2 cellular contexts compared by ENCODE assay signal in the genomic region with DNA sequence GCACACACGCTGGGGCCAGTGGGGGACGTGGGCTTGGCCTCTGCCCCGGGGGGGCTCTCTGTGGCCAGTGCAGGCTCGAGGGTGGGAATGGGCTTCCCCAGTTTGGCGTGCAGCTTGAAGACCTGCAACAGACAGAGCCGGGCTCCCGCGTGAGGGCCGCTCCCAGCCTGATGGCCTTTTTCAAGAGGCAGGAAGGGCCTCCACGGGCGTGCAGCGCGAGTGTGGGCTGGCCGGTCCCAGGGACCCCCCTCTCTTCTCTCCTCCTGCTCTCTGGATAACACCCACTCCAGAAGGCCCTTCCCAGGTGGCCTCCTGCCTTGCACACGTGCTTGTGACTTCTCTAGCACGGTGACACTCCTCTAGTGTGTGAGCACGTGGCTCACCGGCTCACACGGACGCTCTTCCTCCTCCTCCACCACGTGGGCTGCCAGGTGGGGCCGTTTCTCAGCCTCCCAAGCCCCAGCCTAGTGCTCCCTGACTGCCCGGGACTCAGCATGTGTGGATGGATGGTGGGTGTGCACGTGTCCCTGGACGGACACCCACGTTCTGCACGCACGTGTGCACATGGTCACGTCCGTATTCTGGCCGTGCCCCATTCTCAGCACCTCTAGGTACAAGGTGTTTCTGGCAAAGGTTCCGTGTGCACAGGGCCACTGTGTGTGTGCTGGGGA.
TF ChIP-seq lines count a peak whose summit lies in the region.

No MANE protein-coding gene starts in this region.

TF ChIP-seq in Ishikawa, 13 proteins besides CTCF, POLR2A, EP300 and RAD21:
- TF ChIP-seq, protein P1, sequence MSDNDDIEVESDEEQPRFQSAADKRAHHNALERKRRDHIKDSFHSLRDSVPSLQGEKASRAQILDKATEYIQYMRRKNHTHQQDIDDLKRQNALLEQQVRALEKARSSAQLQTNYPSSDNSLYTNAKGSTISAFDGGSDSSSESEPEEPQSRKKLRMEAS (IDR thresholded peaks at IDR 0.05): peak; percentile 29; the same call in 1 of the 2 replicates
- no peak for TF ChIP-seq NFIC (IDR thresholded peaks at IDR 0.05)

TF ChIP-seq in H1, 55 proteins besides CTCF, POLR2A, EP300 and RAD21:
- TF ChIP-seq GTF2F1 (IDR thresholded peaks at IDR 0.05; ENCODE audit: borderline replicate concordance, low read depth, low read length) (no peak), MAFK (IDR thresholded peaks at IDR 0.05; ENCODE audit: low read depth, low read length) (no peak), TBP (IDR thresholded peaks at IDR 0.05; ENCODE audit: low read depth, low read length) (no peak), BCL11A (IDR thresholded peaks at IDR 0.05; ENCODE audit: low read depth in 2 of 2, low read length in 2 of 2) (no peak), FOSL1 (IDR thresholded peaks at IDR 0.05; ENCODE audit: insufficient read depth, low read depth, low read length) (no peak), CHD2 (IDR thresholded peaks at IDR 0.05; ENCODE audit: low read length) (no peak), CEBPB (IDR thresholded peaks at IDR 0.05; ENCODE audit: low read depth, low read length) (no peak), TCF12 (IDR thresholded peaks at IDR 0.05; ENCODE audit: low read depth, low read length) (no peak), RBBP5 (IDR thresholded peaks at IDR 0.05; ENCODE audit: borderline replicate concordance, low read depth, low read length) (no peak), KDM1A (IDR thresholded peaks at IDR 0.05; ENCODE audit: borderline replicate concordance, low read length) (no peak)
- TF ChIP-seq, protein P2, sequence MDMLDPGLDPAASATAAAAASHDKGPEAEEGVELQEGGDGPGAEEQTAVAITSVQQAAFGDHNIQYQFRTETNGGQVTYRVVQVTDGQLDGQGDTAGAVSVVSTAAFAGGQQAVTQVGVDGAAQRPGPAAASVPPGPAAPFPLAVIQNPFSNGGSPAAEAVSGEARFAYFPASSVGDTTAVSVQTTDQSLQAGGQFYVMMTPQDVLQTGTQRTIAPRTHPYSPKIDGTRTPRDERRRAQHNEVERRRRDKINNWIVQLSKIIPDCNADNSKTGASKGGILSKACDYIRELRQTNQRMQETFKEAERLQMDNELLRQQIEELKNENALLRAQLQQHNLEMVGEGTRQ (IDR thresholded peaks at IDR 0.05; ENCODE audit: low read length): no peak
- TF ChIP-seq, protein P3, sequence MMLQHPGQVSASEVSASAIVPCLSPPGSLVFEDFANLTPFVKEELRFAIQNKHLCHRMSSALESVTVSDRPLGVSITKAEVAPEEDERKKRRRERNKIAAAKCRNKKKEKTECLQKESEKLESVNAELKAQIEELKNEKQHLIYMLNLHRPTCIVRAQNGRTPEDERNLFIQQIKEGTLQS (IDR thresholded peaks at IDR 0.05; ENCODE audit: insufficient read depth, low read depth, low read length): no peak
